Comparison of ENCODE assay signal across 9 cellular contexts in the genomic region with DNA sequence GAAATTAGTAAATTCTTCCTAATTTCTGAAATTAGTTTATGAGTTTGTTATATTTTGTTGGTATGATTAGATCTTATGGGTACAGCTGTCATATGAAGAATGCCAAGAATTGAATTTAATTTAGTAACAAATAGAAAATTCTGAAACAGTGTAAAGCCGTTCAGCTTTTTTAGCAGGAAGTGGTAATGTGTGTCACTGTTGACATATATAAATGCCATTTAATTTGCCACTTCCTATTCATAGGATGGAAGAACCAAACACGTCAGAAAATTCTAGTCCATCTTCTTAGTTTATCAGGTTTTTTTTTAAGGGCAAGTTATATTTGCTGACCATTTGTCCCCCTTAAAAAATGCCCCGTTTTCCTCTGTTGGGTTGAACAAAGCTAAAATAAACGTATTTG. TPM values are rescaled to one million over a fixed set of nuclear protein-coding genes. Genes with fewer than 3 reads are reported as not detected.
DNase-seq lines count a peak whose midpoint lies in the region; ATAC-seq, FAIRE-seq and TF ChIP-seq lines count a peak whose summit lies in the region.
"Had no signal": no experiment of that assay in that cellular context is flagged by ENCODE, and none has a peak within 500 bp of the region (broad histone marks: within the 10 kb centered on the region; RNA-seq: fewer than 3 reads in every experiment).

No MANE protein-coding gene starts in this region.

- in situ Hi-C loops in HepG2 (cut with HindIII; ENCODE audit: extremely low pct_ligation_motif_present, low pct_unique_long_range_greater_than_20kb), result no loop called here

- no peaks in the 10 kb centered on the region for H3K27me3 Mint-ChIP-seq in effector memory CD8-positive, alpha-beta T cell

- H3K4me3 ChIP-seq in right lobe of liver (no peak overlapping the region), HepG2 (replicated peaks in 1 of 3; ENCODE audit: insufficient read depth in 1 of 3, low read depth in 2 of 3, low read length in 3 of 3) (no peak overlapping the region), SK-N-MC (no peak overlapping the region), BE2C (ENCODE audit: low read depth, low read length) (no peak overlapping the region)

- TF ChIP-seq RAD21 in HepG2 (CRISPR knock-in tag; IDR thresholded peaks at IDR 0.05), result no peak

- CTCF ChIA-PET in HepG2 (lab: Yijun Ruan, JAX; ENCODE audit: low intra/inter-chr PET ratio, low total read pairs), result no interaction called here

- ATAC-seq in right lobe of liver, result no peak
- ATAC-seq in HepG2, result no peak
- peak; percentile 88 for ATAC-seq in effector memory CD8-positive, alpha-beta T cell (replicated peaks)
- ATAC-seq in HG02852 (IDR thresholded peaks at IDR 0.05; ENCODE audit: unreplicated experiment), result no peak
- ATAC-seq in GM21528 (IDR thresholded peaks at IDR 0.05; ENCODE audit: low FRiP score, unreplicated experiment), result no peak

- no peak for FAIRE-seq in HepG2 (lab: Jason Lieb, UNC)

- H3K4me3 Mint-ChIP-seq in effector memory CD8-positive, alpha-beta T cell, result peak overlapping the region; percentile 41 to 70

- TF ChIP-seq EP300 in HepG2 (IDR thresholded peaks at IDR 0.05; ENCODE audit: low read depth in 2 of 2, low read length in 2 of 2), result no peak
- no peak for TF ChIP-seq EP300 in HepG2 (CRISPR knock-in tag; IDR thresholded peaks at IDR 0.05; ENCODE audit: borderline replicate concordance)

- H3K4me1 Mint-ChIP-seq in effector memory CD8-positive, alpha-beta T cell (ENCODE audit: low read depth in 2 of 2), result peaks cover 38 to 65% of the 10 kb centered on the region in 2 donors

- H3K36me3 ChIP-seq in right lobe of liver (no peaks in the 10 kb centered on the region), HepG2 (replicated peaks in 1 of 2; ENCODE audit: control insufficient read depth in 1 of 2, insufficient read depth in 2 of 2, low read length in 2 of 2) (no peaks in the 10 kb centered on the region), SK-N-MC (ENCODE audit: insufficient read depth, low read length) (no peaks in the 10 kb centered on the region), BE2C (no peaks in the 10 kb centered on the region)

- no peak overlapping the region for H2AFZ ChIP-seq in HepG2 (ENCODE audit: low read length)

- H3K9me3 Mint-ChIP-seq in effector memory CD8-positive, alpha-beta T cell, result no peaks in the 10 kb centered on the region

- TF ChIP-seq POLR2A in right lobe of liver (IDR thresholded peaks at IDR 0.05) (no peak), HepG2 (IDR thresholded peaks at IDR 0.05; ENCODE audit: insufficient read depth in 1 of 2, low read depth in 2 of 2, low read length in 2 of 2) (no peak)

- H3K27me3 ChIP-seq in right lobe of liver, result no peaks in the 10 kb centered on the region
- H3K27me3 ChIP-seq in HepG2 (ENCODE audit: control insufficient read depth in 1 of 2, insufficient read depth in 2 of 2, low read length in 2 of 2), result no peaks in the 10 kb centered on the region
- no peaks in the 10 kb centered on the region for H3K27me3 ChIP-seq in BE2C

- H3K27ac ChIP-seq in right lobe of liver (peak overlapping the region in 2 of 3 donors; percentile 20 to 38), HepG2 (ENCODE audit: extremely low read length, insufficient read depth, low read length) (no peak overlapping the region), SK-N-MC (no peak overlapping the region)

- H3K4me2 ChIP-seq in HepG2 (ENCODE audit: low read depth, low read length), result no peak overlapping the region

- no peaks in the 10 kb centered on the region for H3K9me3 ChIP-seq in right lobe of liver
- H3K9me3 ChIP-seq in HepG2 (ENCODE audit: low read length), result no peaks in the 10 kb centered on the region
- no peaks in the 10 kb centered on the region for H3K9me3 ChIP-seq in SK-N-MC (ENCODE audit: low read depth, low read length)
- H3K9me3 ChIP-seq in BE2C, result no peaks in the 10 kb centered on the region
- H3K9me3 ChIP-seq: Caco-2 had no signal

- H3K4me1 ChIP-seq in right lobe of liver (peaks cover 0 to 30% (median 8%) of the 10 kb centered on the region in 4 donors), HepG2 (ENCODE audit: insufficient read depth, low read length) (peaks cover 29% of the 10 kb centered on the region), BE2C (peaks cover 5% of the 10 kb centered on the region)

- DNase-seq in right lobe of liver (no peak), HepG2 (ENCODE audit: low spot score) (no peak), SK-N-MC (ENCODE audit: low read depth, low spot score) (no peak), BE2C (no peak), superior temporal gyrus (ENCODE audit: extremely low spot score) (no peak)
- no peak for DNase-seq in effector memory CD8-positive, alpha-beta T cell
- DNase-seq: Caco-2 had no signal

- H3K79me2 ChIP-seq in HepG2 (ENCODE audit: insufficient read depth, low read length), result no peaks in the 10 kb centered on the region

- TF ChIP-seq CTCF in right lobe of liver (IDR thresholded peaks at IDR 0.05), result no peak
- TF ChIP-seq CTCF in HepG2 (CRISPR knock-in tag; IDR thresholded peaks at IDR 0.05), result no peak
- TF ChIP-seq CTCF in BE2C (IDR thresholded peaks at IDR 0.05; ENCODE audit: low read depth, low read length), result no peak

- POLR2A ChIA-PET in HepG2 (lab: Yijun Ruan, JAX), result interaction anchor here (0.6 to 1.0 kb wide), 3 partner anchors 43 to 1864 kb away, joined by 3 to 4 read pairs (median 3); partner anchors contain the start of genes RAB8B and RPS27L

- H3K27ac Mint-ChIP-seq in effector memory CD8-positive, alpha-beta T cell, result peak overlapping the region; percentile 84 to 87

- intact Hi-C loops in right lobe of liver (cut with DNase I), result no loop called here
- intact Hi-C loops in HepG2 (cut with micrococcal nuclease; ENCODE audit: unreplicated experiment), result no loop called here

- no peaks in the 10 kb centered on the region for H4K20me1 ChIP-seq in HepG2 (ENCODE audit: insufficient read depth, low read length)

- peaks cover 46% of the 10 kb centered on the region for H3K36me3 Mint-ChIP-seq in effector memory CD8-positive, alpha-beta T cell (ENCODE audit: insufficient read depth)

- no TSS peak for BruUV-seq in HepG2 (replicated peaks; lab: Mats Ljungman, UMichigan)

- no peak overlapping the region for H3K9ac ChIP-seq in HepG2 (ENCODE audit: insufficient read depth, low read depth, low read length)
- peak overlapping the region; percentile 29 for H3K9ac ChIP-seq in SK-N-MC (ENCODE audit: insufficient read length)

- WGBS in right lobe of liver (ENCODE audit: insufficient coverage, low coverage, low lambda C conversion rate, missing lambda C conversion rate), result 66% methylated on average over 4 of the region's 4 CpGs
- WGBS in HepG2 (ENCODE audit: low lambda C conversion rate), result 93% methylated on average over 4 of the region's 4 CpGs

RNA-seq across cellular contexts. Expression of gene RAB8B, which starts 43.0 kb away (rescaled TPM):
- total RNA-seq in right lobe of liver, result 10 to 100 TPM in 4 of 6 experiments, 1 to 10 TPM in 2; 5.8 to 50.7 (median 14.3) TPM
- total RNA-seq in HepG2 (2016; rRNA removed; fragmentation: Illumina TruSeq; extraction: Trizol), result 14.2 and 20.4 TPM in 2 replicates
- 0.79 and 1.7 TPM in 2 replicates for total RNA-seq in HepG2 (2016; cell fraction: cytosol; rRNA removed; fragmentation: Illumina TruSeq; extraction: Trizol; ENCODE audit: low read depth)
- 14.3 and 23.1 TPM in 2 replicates for total RNA-seq in HepG2 (2016; cell fraction: insoluble cytoplasmic fraction; rRNA removed; fragmentation: Illumina TruSeq; extraction: Trizol)
- total RNA-seq in HepG2 (2016; cell fraction: membrane; rRNA removed; fragmentation: Illumina TruSeq; extraction: Trizol), result 4.1 and 5.5 TPM in 2 replicates
- total RNA-seq in HepG2 (2016; cell fraction: nucleus; rRNA removed; fragmentation: Illumina TruSeq; extraction: Trizol), result 7.3 and 8.0 TPM in 2 replicates
- 4.7 and 6.8 TPM in 2 replicates for polyA plus RNA-seq in HepG2 (2011; rRNA removed)
- 2.3 and 3.5 TPM in 2 replicates for polyA plus RNA-seq in HepG2 (2011; cell fraction: cytosol; rRNA removed)
- 3.0 TPM in 2 replicates for polyA plus RNA-seq in HepG2 (2011; cell fraction: nucleus; rRNA removed)
- 5.3 and 8.5 TPM in 2 replicates for polyA plus RNA-seq in HepG2 (2012)
- polyA plus RNA-seq in HepG2 (2016; cell fraction: cytosol; fragmentation: Illumina TruSeq; extraction: Trizol; ENCODE audit: low read depth), result 1.4 and 1.5 TPM in 2 replicates
- 11.3 and 13.5 TPM in 2 replicates for polyA plus RNA-seq in HepG2 (2016; cell fraction: insoluble cytoplasmic fraction; fragmentation: Illumina TruSeq; extraction: Trizol; ENCODE audit: low read depth)
- polyA plus RNA-seq in HepG2 (2016; cell fraction: membrane; fragmentation: Illumina TruSeq; extraction: Trizol; ENCODE audit: low read depth), result 2.8 and 2.9 TPM in 2 replicates
- 7.1 and 7.6 TPM in 2 replicates for polyA plus RNA-seq in HepG2 (2016; cell fraction: nucleus; fragmentation: Illumina TruSeq; extraction: Trizol; ENCODE audit: insufficient read depth, low read depth)
- 4.8 and 5.9 TPM in 2 replicates for polyA minus RNA-seq in HepG2 (2011; rRNA and poly(A)+ RNA removed; ENCODE audit: low replicate concordance)
- polyA minus RNA-seq in HepG2 (2011; cell fraction: cytosol; rRNA and poly(A)+ RNA removed), result 22.2 and 22.6 TPM in 2 replicates
- 5.2 and 8.2 TPM in 2 replicates for polyA minus RNA-seq in HepG2 (2011; cell fraction: nucleus; rRNA and poly(A)+ RNA removed)
- 5.5 TPM for polyA plus RNA-seq in BE2C (2012; ENCODE audit: insufficient read depth, insufficient read length, low read depth)

RNA-seq across cellular contexts. Expression of gene APH1B, which starts 45.0 kb away (rescaled TPM):
- 1 to 10 TPM; 2.2 to 7.4 (median 4.7) TPM for total RNA-seq in right lobe of liver
- 0.67 and 1.00 TPM in 2 replicates for total RNA-seq in HepG2 (2016; rRNA removed; fragmentation: Illumina TruSeq; extraction: Trizol)
- total RNA-seq in HepG2 (2016; cell fraction: cytosol; rRNA removed; fragmentation: Illumina TruSeq; extraction: Trizol; ENCODE audit: low read depth), result 0.61 and 0.62 TPM in 2 replicates
- 0.58 and 2.0 TPM in 2 replicates for total RNA-seq in HepG2 (2016; cell fraction: insoluble cytoplasmic fraction; rRNA removed; fragmentation: Illumina TruSeq; extraction: Trizol)
- 0.21 and 0.59 TPM in 2 replicates for total RNA-seq in HepG2 (2016; cell fraction: membrane; rRNA removed; fragmentation: Illumina TruSeq; extraction: Trizol)
- total RNA-seq in HepG2 (2016; cell fraction: nucleus; rRNA removed; fragmentation: Illumina TruSeq; extraction: Trizol), result 1.5 and 2.3 TPM in 2 replicates
- 0.45 and 0.72 TPM in 2 replicates for polyA plus RNA-seq in HepG2 (2011; rRNA removed)
- 0.43 and 0.46 TPM in 2 replicates for polyA plus RNA-seq in HepG2 (2011; cell fraction: cytosol; rRNA removed)
- polyA plus RNA-seq in HepG2 (2011; cell fraction: nucleus; rRNA removed), result 0.97 and 1.0 TPM in 2 replicates
- 1.4 and 2.6 TPM in 2 replicates for polyA plus RNA-seq in HepG2 (2012)
- 0.47 and 0.48 TPM in 2 replicates for polyA plus RNA-seq in HepG2 (2016; cell fraction: cytosol; fragmentation: Illumina TruSeq; extraction: Trizol; ENCODE audit: low read depth)
- 0.56 and 0.86 TPM in 2 replicates for polyA plus RNA-seq in HepG2 (2016; cell fraction: insoluble cytoplasmic fraction; fragmentation: Illumina TruSeq; extraction: Trizol; ENCODE audit: low read depth)
- 0.24 and 0.55 TPM in 2 replicates for polyA plus RNA-seq in HepG2 (2016; cell fraction: membrane; fragmentation: Illumina TruSeq; extraction: Trizol; ENCODE audit: low read depth)
- 3.0 and 3.3 TPM in 2 replicates for polyA plus RNA-seq in HepG2 (2016; cell fraction: nucleus; fragmentation: Illumina TruSeq; extraction: Trizol; ENCODE audit: insufficient read depth, low read depth)
- polyA minus RNA-seq in HepG2 (2011; rRNA and poly(A)+ RNA removed; ENCODE audit: low replicate concordance), result 0.23 and 0.82 TPM in 2 replicates
- polyA minus RNA-seq in HepG2 (2011; cell fraction: cytosol; rRNA and poly(A)+ RNA removed), result 0.89 and 1.3 TPM in 2 replicates
- polyA minus RNA-seq in HepG2 (2011; cell fraction: nucleus; rRNA and poly(A)+ RNA removed), result 2.3 and 4.4 TPM in 2 replicates
- 0.96 TPM for polyA plus RNA-seq in BE2C (2012; ENCODE audit: insufficient read depth, insufficient read length, low read depth)

Comparison
In these comparisons a context has a peak if more than half of its experiments do, and no peak if none do; other contexts are left out.
1. H3K27ac ChIP-seq: peak in right lobe of liver (2 of 3); none in HepG2 (single experiment) and SK-N-MC (single experiment).